ENCODE assay signal across 9 cellular contexts in the genomic region with DNA sequence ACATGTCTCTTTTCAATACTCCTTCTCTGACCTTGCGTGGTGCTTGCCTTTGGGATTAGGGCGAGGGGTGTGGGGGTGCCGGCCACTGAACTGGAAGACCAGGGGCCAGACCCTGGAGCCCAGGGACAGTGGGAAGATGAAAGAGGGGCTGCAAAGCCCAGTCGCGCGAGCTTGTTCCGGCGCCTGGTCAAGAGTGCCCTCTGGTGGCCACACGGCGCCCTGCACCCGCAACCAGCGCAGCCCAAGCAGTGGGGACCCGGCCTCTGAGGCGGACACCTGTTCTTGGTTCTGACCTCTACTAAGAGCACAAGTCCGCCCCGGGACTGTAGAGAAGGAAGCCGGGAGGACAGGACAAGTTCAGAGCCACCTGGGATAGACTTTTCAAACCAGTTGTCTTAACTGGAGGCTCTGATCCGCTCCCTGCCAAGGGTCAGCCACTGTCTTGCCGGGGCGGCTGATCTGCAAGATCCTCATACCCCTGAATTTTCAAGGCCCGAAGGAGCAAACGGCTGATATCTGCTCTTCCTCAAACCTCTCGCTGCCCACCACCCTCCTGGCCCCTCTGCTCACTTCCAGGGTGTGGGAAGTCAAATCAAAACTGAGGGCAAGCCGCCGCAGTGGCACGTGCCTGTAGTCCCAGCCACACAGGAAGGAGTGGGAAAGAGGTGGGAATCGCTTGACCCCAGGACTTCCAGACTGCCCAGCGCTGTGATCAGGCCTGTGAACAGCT. TPM values are rescaled to one million over a fixed set of nuclear protein-coding genes. Genes with fewer than 3 reads are reported as not detected.
A peak's percentile ranks its signal among the peaks of the same experiment; 100 is the strongest.
DNase-seq lines count a peak whose midpoint lies in the region; ATAC-seq and TF ChIP-seq lines count a peak whose summit lies in the region.
"Had no signal": no experiment of that assay in that cellular context is flagged by ENCODE, and none has a peak within 500 bp of the region (broad histone marks: within the 10 kb centered on the region; RNA-seq: fewer than 3 reads in every experiment).

No MANE protein-coding gene starts in this region.

- TF ChIP-seq CTCF in CD8-positive, alpha-beta T cell (IDR thresholded peaks at IDR 0.05) = peak; percentile 97
- peak; percentile 98 for TF ChIP-seq CTCF in chondrocyte (IDR thresholded peaks at IDR 0.05)
- peak; percentile 94 to 99 (median 98) for TF ChIP-seq CTCF in right lobe of liver (IDR thresholded peaks at IDR 0.05)

- H3K36me3 Mint-ChIP-seq in CD8-positive, alpha-beta T cell = no peaks in the 10 kb centered on the region
- no peaks in the 10 kb centered on the region for H3K36me3 Mint-ChIP-seq in chondrocyte (ENCODE audit: low read depth)

- H3K27ac ChIP-seq in CD8-positive, alpha-beta T cell (ENCODE audit: low read depth, low read length) = no peak overlapping the region
- no peak overlapping the region for H3K27ac ChIP-seq in right lobe of liver

- no peak overlapping the region for H3K27ac Mint-ChIP-seq in CD8-positive, alpha-beta T cell
- no peak overlapping the region for H3K27ac Mint-ChIP-seq in chondrocyte (ENCODE audit: unreplicated experiment)
- H3K27ac Mint-ChIP-seq: T-helper 1 cell treated with Interleukin-12 subunit alpha and Interleukin-12 subunit beta and Interleukin-4 antibody, amounts not matched to agents 30 μg/mL and 1 μg/mL, for 36 hours had no signal

- H3K9me3 Mint-ChIP-seq in CD8-positive, alpha-beta T cell = no peaks in the 10 kb centered on the region
- H3K9me3 Mint-ChIP-seq in chondrocyte (ENCODE audit: low read depth) = peaks cover 6% of the 10 kb centered on the region

- TF ChIP-seq POLR2A in right lobe of liver (IDR thresholded peaks at IDR 0.05) = no peak

- H3K4me3 Mint-ChIP-seq in CD8-positive, alpha-beta T cell = peak overlapping the region; percentile 41
- H3K4me3 Mint-ChIP-seq in chondrocyte (ENCODE audit: unreplicated experiment) = peak overlapping the region; percentile 53
- H3K4me3 Mint-ChIP-seq: T-helper 1 cell treated with Interleukin-12 subunit alpha and Interleukin-12 subunit beta and Interleukin-4 antibody, amounts not matched to agents 30 μg/mL and 1 μg/mL, for 36 hours had no signal

- peaks cover 3% of the 10 kb centered on the region for H3K4me1 Mint-ChIP-seq in CD8-positive, alpha-beta T cell (ENCODE audit: low read depth)
- peaks cover 9% of the 10 kb centered on the region for H3K4me1 Mint-ChIP-seq in chondrocyte (ENCODE audit: low read depth)

- POLR2A ChIA-PET in CD8-positive, alpha-beta T cell (lab: Charles Lee) = interaction anchor here (0.6 to 0.7 kb wide), 2 partner anchors 9 to 339 kb away, joined by 3 read pairs; no protein-coding TSS in a partner anchor

- no peaks in the 10 kb centered on the region for H3K9me3 ChIP-seq in CD8-positive, alpha-beta T cell (ENCODE audit: low read length)
- no peaks in the 10 kb centered on the region for H3K9me3 ChIP-seq in right lobe of liver

- no peak overlapping the region for H3K4me3 ChIP-seq in CD8-positive, alpha-beta T cell (ENCODE audit: low read depth, low read length)
- H3K4me3 ChIP-seq in right lobe of liver = no peak overlapping the region

- H3K4me1 ChIP-seq in CD8-positive, alpha-beta T cell (ENCODE audit: insufficient read depth, low read length) = peaks cover 7% of the 10 kb centered on the region
- peaks cover 0 to 5% (median 0%) of the 10 kb centered on the region in 4 donors for H3K4me1 ChIP-seq in right lobe of liver

- CTCF ChIA-PET in CD8-positive, alpha-beta T cell (lab: Charles Lee) = interaction anchor here (0.6 to 7.3 kb wide), 42 partner anchors 9 to 785 kb away, joined by 3 to 125 read pairs (median 3); a partner anchor contains a TSS

- intact Hi-C loops in CD8-positive, alpha-beta T cell (cut with DNase I, micrococcal nuclease) = loop anchor here (1.0 to 5.0 kb wide), 3 partner anchors 246 to 433 kb away; no protein-coding TSS in a partner anchor
- intact Hi-C loops in right lobe of liver (cut with DNase I) = loop anchor here in 1 of 2 donors (5.0 kb wide), 1 partner anchor 326 kb away; no protein-coding TSS in a partner anchor

- peak; percentile 92 for ATAC-seq in CD8-positive, alpha-beta T cell
- peak; percentile 66 for ATAC-seq in GM21360 (IDR thresholded peaks at IDR 0.05; ENCODE audit: unreplicated experiment)
- ATAC-seq in right lobe of liver = peak; percentile 93 to 95 (median 94)

- 34% methylated on average over 8 of the region's 28 CpGs for WGBS in right lobe of liver (ENCODE audit: insufficient coverage, low coverage, low lambda C conversion rate, missing lambda C conversion rate)

- peak; percentile 56 to 86 (median 66) for DNase-seq in CD8-positive, alpha-beta T cell
- DNase-seq in NCI-H146 (lab: John Stamatoyannopoulos, UW) (peak; percentile 56), chondrocyte (ENCODE audit: low spot score) (no peak), right lobe of liver (peak; percentile 72 to 80 (median 76)), foreskin melanocyte (no peak)
- DNase-seq in activated CD4-positive, alpha-beta T cell treated with anti-CD3 and anti-CD28 coated beads for 24 hours (ENCODE audit: low read depth in 2 of 2) = peak; percentile 65 to 71
- DNase-seq in stimulated activated CD4-positive, alpha-beta T cell treated with anti-CD3 and anti-CD28 coated beads, TNF-alpha, amount 100 ng/mL, for 4 hours (ENCODE audit: low read depth in 3 of 3) = peak; percentile 49 to 60 (median 50)

- H3K27me3 ChIP-seq in CD8-positive, alpha-beta T cell (ENCODE audit: insufficient read depth, low read length) = peaks cover 3% of the 10 kb centered on the region
- H3K27me3 ChIP-seq in right lobe of liver = no peaks in the 10 kb centered on the region

- H3K36me3 ChIP-seq in CD8-positive, alpha-beta T cell (ENCODE audit: insufficient read depth, low read length) = no peaks in the 10 kb centered on the region
- H3K36me3 ChIP-seq in right lobe of liver = no peaks in the 10 kb centered on the region

- H3K27me3 Mint-ChIP-seq in CD8-positive, alpha-beta T cell (ENCODE audit: low read depth) = peaks cover 3% of the 10 kb centered on the region
- no peaks in the 10 kb centered on the region for H3K27me3 Mint-ChIP-seq in chondrocyte (ENCODE audit: low read depth)

RNA-seq across cellular contexts. Expression of a gene that starts 14.9 kb away (rescaled TPM):
- total RNA-seq in CD8-positive, alpha-beta T cell = 10 to 100 TPM; 36.3 to 37.7 TPM
- total RNA-seq in chondrocyte (53.4 to 80.6 TPM (median 59.7 TPM) in 3 replicates), right lobe of liver (10 to 100 TPM; 19.7 to 34.7 (median 23.0) TPM)

Comparison
In these comparisons a context has a peak if more than half of its experiments do, and no peak if none do; other contexts are left out.
1. DNase-seq: peak in CD8-positive, alpha-beta T cell (7 of 7), NCI-H146 (single experiment), activated CD4-positive, alpha-beta T cell treated with anti-CD3 and anti-CD28 coated beads for 24 hours (2 of 2), right lobe of liver (3 of 3) and stimulated activated CD4-positive, alpha-beta T cell treated with anti-CD3 and anti-CD28 coated beads, TNF-alpha, amount 100 ng/mL, for 4 hours (3 of 3); none in chondrocyte (single experiment) and foreskin melanocyte (single experiment).
2. Peak in every context shown above with its lines, with median percentiles within 50 percentile points of each other: ATAC-seq and CTCF ChIP-seq.